36 cellular contexts compared by ENCODE assay signal in the genomic region with DNA sequence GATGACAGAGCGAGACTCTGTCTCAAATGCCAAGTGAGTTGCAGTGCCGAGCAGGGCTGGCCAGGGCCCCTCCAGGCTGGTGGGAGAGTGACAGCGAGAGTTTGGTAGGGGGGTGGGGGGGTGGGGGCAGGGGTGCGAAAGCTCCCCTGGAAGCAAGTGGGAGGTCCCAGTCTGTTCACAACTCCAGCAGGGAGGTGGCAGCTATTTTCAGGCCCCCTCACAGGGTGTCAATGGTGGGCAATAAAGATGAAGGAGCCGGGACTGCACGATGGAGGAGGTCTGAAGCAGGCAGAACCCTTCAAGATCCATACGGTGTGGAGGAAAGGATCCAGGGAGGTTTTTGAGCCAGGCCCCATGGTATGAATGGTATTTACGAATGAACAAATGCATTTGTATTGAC.
"Had no signal": no experiment of that assay in that cellular context is flagged by ENCODE, and none has a peak within 500 bp of the region (broad histone marks: within the 10 kb centered on the region; RNA-seq: fewer than 3 reads in every experiment).

No MANE protein-coding gene starts in this region.

- DNase-seq: activated B cell treated with CpG ODN at 0.5 μM for 24 hours; activated CD4-positive, alpha-beta memory T cell treated with anti-CD3 and anti-CD28 coated beads for 36 hours; activated CD4-positive, alpha-beta T cell treated with anti-CD3 and anti-CD28 coated beads for 4 hours; activated CD4-positive, alpha-beta T cell treated with anti-CD3 and anti-CD28 coated beads, Interleukin-2, amount 10 ng/mL, durations not matched to agents 24 days and 14 days; activated CD4-positive, alpha-beta T cell treated with anti-CD3 and anti-CD28 coated beads, Interleukin-2, amount 50 U/mL, for 1 hour; activated CD4-positive, alpha-beta T cell treated with anti-CD3 and anti-CD28 coated beads, Interleukin-2, amount 50 U/mL, for 4 hours; activated CD4-positive, CD25-positive, alpha-beta regulatory T cell treated with anti-CD3 and anti-CD28 coated beads, Interleukin-2, amount 50 U/mL, for 72 hours; activated CD8-positive, alpha-beta memory T cell treated with anti-CD3 and anti-CD28 coated beads, Interleukin-2, amount 50 U/mL, for 4 hours; activated CD8-positive, alpha-beta T cell treated with anti-CD3 and anti-CD28 coated beads for 36 hours; activated effector memory CD4-positive, alpha-beta T cell treated with Interleukin-2 at 50 U/mL for 16 hours; activated gamma-delta T cell treated with Interleukin-2 at 50 U/mL for 16 hours; activated naive CD4-positive, alpha-beta T cell; activated naive CD4-positive, alpha-beta T cell treated with anti-CD3 and anti-CD28 coated beads for 36 hours; activated naive CD8-positive, alpha-beta T cell treated with anti-CD3 and anti-CD28 coated beads, Interleukin-2, amount 10 ng/mL, durations not matched to agents 7 days and 5 days; activated naive CD8-positive, alpha-beta T cell treated with anti-CD3 and anti-CD28 coated beads, Interleukin-2, amount 50 U/mL, for 24 hours; activated T-cell treated with anti-CD3 and anti-CD28 coated beads for 4 hours; activated T-cell treated with anti-CD3 and anti-CD28 coated beads, Interleukin-2, amount 50 U/mL, for 1 hour; activated T-cell treated with anti-CD3 and anti-CD28 coated beads, Interleukin-2, amount 50 U/mL, for 4 hours; amygdala; anterior cingulate cortex; caudate nucleus; cerebellar nuclear complex; SW 1271; T-helper 1 cell; T-helper 2 cell; T-helper 9 cell had no signal

- H3K4me1 ChIP-seq: ascending aorta had no signal

- H3K4me3 ChIP-seq: ascending aorta, cardiac muscle cell had no signal

- H3K4me1 Mint-ChIP-seq: activated B cell treated with CpG ODN at 0.5 μM for 24 hours; activated CD4-positive, alpha-beta T cell treated with anti-CD3 and anti-CD28 coated beads, Interleukin-2, amount 10 ng/mL, durations not matched to agents 24 days and 14 days; activated naive CD4-positive, alpha-beta T cell treated with anti-CD3 and anti-CD28 coated beads, Interleukin-2, amount 50 U/mL, for 24 hours; activated naive CD8-positive, alpha-beta T cell treated with anti-CD3 and anti-CD28 coated beads, Interleukin-2, amount 10 ng/mL, durations not matched to agents 7 days and 5 days; activated naive CD8-positive, alpha-beta T cell treated with anti-CD3 and anti-CD28 coated beads, Interleukin-2, amount 50 U/mL, for 24 hours; central memory CD8-positive, alpha-beta T cell had no signal

- H3K4me3 Mint-ChIP-seq: activated B cell treated with CpG ODN at 0.5 μM for 24 hours; activated CD4-positive, alpha-beta memory T cell treated with anti-CD3 and anti-CD28 coated beads for 36 hours; activated CD4-positive, alpha-beta T cell treated with anti-CD3 and anti-CD28 coated beads, Interleukin-2, amount 10 ng/mL, durations not matched to agents 24 days and 14 days; activated CD8-positive, alpha-beta T cell treated with anti-CD3 and anti-CD28 coated beads for 36 hours; activated naive CD4-positive, alpha-beta T cell treated with anti-CD3 and anti-CD28 coated beads for 36 hours; activated naive CD4-positive, alpha-beta T cell treated with anti-CD3 and anti-CD28 coated beads, Interleukin-2, amount 50 U/mL, for 24 hours; activated naive CD8-positive, alpha-beta T cell; activated naive CD8-positive, alpha-beta T cell treated with anti-CD3 and anti-CD28 coated beads, Interleukin-2, amount 10 ng/mL, durations not matched to agents 7 days and 5 days; activated naive CD8-positive, alpha-beta T cell treated with anti-CD3 and anti-CD28 coated beads, Interleukin-2, amount 50 U/mL, for 24 hours; activated T-cell treated with anti-CD3 and anti-CD28 coated beads, Interleukin-2, amount 50 U/mL, for 4 hours; brain; central memory CD8-positive, alpha-beta T cell; T-helper 1 cell treated with Interleukin-12 subunit alpha and Interleukin-12 subunit beta and Interleukin-4 antibody, amounts not matched to agents 30 μg/mL and 1 μg/mL, for 36 hours; T-helper 2 cell treated with Interferon-gamma antibody and Interleukin-4, amounts not matched to agents 5 μg/mL and 100 μg/mL, for 36 hours had no signal

- H3K36me3 Mint-ChIP-seq: activated CD4-positive, alpha-beta memory T cell treated with anti-CD3 and anti-CD28 coated beads for 36 hours; activated naive CD4-positive, alpha-beta T cell treated with anti-CD3 and anti-CD28 coated beads, Interleukin-2, amount 50 U/mL, for 24 hours; activated naive CD8-positive, alpha-beta T cell; activated naive CD8-positive, alpha-beta T cell treated with anti-CD3 and anti-CD28 coated beads, Interleukin-2, amount 10 ng/mL, durations not matched to agents 7 days and 5 days; brain had no signal

- H3K9me3 Mint-ChIP-seq: activated B cell treated with CpG ODN at 0.5 μM for 24 hours; activated CD4-positive, alpha-beta memory T cell treated with anti-CD3 and anti-CD28 coated beads for 36 hours; activated CD4-positive, alpha-beta T cell treated with anti-CD3 and anti-CD28 coated beads, Interleukin-2, amount 10 ng/mL, durations not matched to agents 24 days and 14 days; activated CD8-positive, alpha-beta T cell treated with anti-CD3 and anti-CD28 coated beads for 36 hours; activated naive CD4-positive, alpha-beta T cell treated with anti-CD3 and anti-CD28 coated beads for 36 hours; activated naive CD4-positive, alpha-beta T cell treated with anti-CD3 and anti-CD28 coated beads, Interleukin-2, amount 50 U/mL, for 24 hours; activated naive CD8-positive, alpha-beta T cell treated with anti-CD3 and anti-CD28 coated beads, Interleukin-2, amount 10 ng/mL, durations not matched to agents 7 days and 5 days; activated naive CD8-positive, alpha-beta T cell treated with anti-CD3 and anti-CD28 coated beads, Interleukin-2, amount 50 U/mL, for 24 hours; activated T-cell treated with anti-CD3 and anti-CD28 coated beads, Interleukin-2, amount 50 U/mL, for 4 hours; activated T-helper 2 cell treated with anti-CD3 and anti-CD28 coated beads, Interferon-gamma antibody, Interleukin-2, Interleukin-4, amounts not matched to agents 10 μg/mL and 5 μg/mL and 100 μg/mL, durations not matched to agents 14 hours and 24 hours and 36 hours; central memory CD8-positive, alpha-beta T cell; T-helper 1 cell treated with Interleukin-12 subunit alpha and Interleukin-12 subunit beta and Interleukin-4 antibody, amounts not matched to agents 30 μg/mL and 1 μg/mL, for 36 hours; T-helper 2 cell treated with Interferon-gamma antibody and Interleukin-4, amounts not matched to agents 5 μg/mL and 100 μg/mL, for 36 hours had no signal

- H3K9me3 ChIP-seq: ascending aorta had no signal

- H3K27me3 Mint-ChIP-seq: activated CD4-positive, alpha-beta memory T cell treated with anti-CD3 and anti-CD28 coated beads for 36 hours; activated CD4-positive, alpha-beta T cell treated with anti-CD3 and anti-CD28 coated beads, Interleukin-2, amount 10 ng/mL, durations not matched to agents 24 days and 14 days; activated CD8-positive, alpha-beta T cell treated with anti-CD3 and anti-CD28 coated beads for 36 hours; activated naive CD4-positive, alpha-beta T cell treated with anti-CD3 and anti-CD28 coated beads, Interleukin-2, amount 50 U/mL, for 24 hours; activated naive CD8-positive, alpha-beta T cell; activated naive CD8-positive, alpha-beta T cell treated with anti-CD3 and anti-CD28 coated beads, Interleukin-2, amount 10 ng/mL, durations not matched to agents 7 days and 5 days; central memory CD8-positive, alpha-beta T cell had no signal

- ATAC-seq: activated CD8-positive, alpha-beta T cell treated with anti-CD3 and anti-CD28 coated beads for 36 hours; activated naive CD8-positive, alpha-beta T cell treated with anti-CD3 and anti-CD28 coated beads, Interleukin-2, amount 50 U/mL, for 24 hours; activated T-cell treated with anti-CD3 and anti-CD28 coated beads, Interleukin-2, amount 50 U/mL, for 4 hours had no signal

- H3K36me3 ChIP-seq: ascending aorta, cardiac muscle cell had no signal

- H3K27me3 ChIP-seq: ascending aorta, cardiac muscle cell had no signal

- H3K27ac Mint-ChIP-seq: activated B cell treated with CpG ODN at 0.5 μM for 24 hours; activated CD4-positive, alpha-beta memory T cell treated with anti-CD3 and anti-CD28 coated beads for 36 hours; activated CD4-positive, alpha-beta T cell treated with anti-CD3 and anti-CD28 coated beads, Interleukin-2, amount 10 ng/mL, durations not matched to agents 24 days and 14 days; activated CD8-positive, alpha-beta T cell treated with anti-CD3 and anti-CD28 coated beads for 36 hours; activated naive CD4-positive, alpha-beta T cell treated with anti-CD3 and anti-CD28 coated beads for 36 hours; activated naive CD4-positive, alpha-beta T cell treated with anti-CD3 and anti-CD28 coated beads, Interleukin-2, amount 50 U/mL, for 24 hours; activated naive CD8-positive, alpha-beta T cell; activated naive CD8-positive, alpha-beta T cell treated with anti-CD3 and anti-CD28 coated beads, Interleukin-2, amount 10 ng/mL, durations not matched to agents 7 days and 5 days; activated naive CD8-positive, alpha-beta T cell treated with anti-CD3 and anti-CD28 coated beads, Interleukin-2, amount 50 U/mL, for 24 hours; activated T-helper 2 cell treated with anti-CD3 and anti-CD28 coated beads, Interferon-gamma antibody, Interleukin-2, Interleukin-4, amounts not matched to agents 10 μg/mL and 5 μg/mL and 100 μg/mL, durations not matched to agents 14 hours and 24 hours and 36 hours; brain; T-helper 1 cell treated with Interleukin-12 subunit alpha and Interleukin-12 subunit beta and Interleukin-4 antibody, amounts not matched to agents 30 μg/mL and 1 μg/mL, for 36 hours; T-helper 2 cell treated with Interferon-gamma antibody and Interleukin-4, amounts not matched to agents 5 μg/mL and 100 μg/mL, for 36 hours had no signal

- H3K27ac ChIP-seq: ascending aorta, cardiac muscle cell, VCaP had no signal
